17 cellular contexts compared by ENCODE assay signal in genomic region chr10:133474027-133474426, GRCh38. TPM values are rescaled to one million over a fixed set of nuclear protein-coding genes. Genes with fewer than 3 reads are reported as not detected.
"Had no signal": no experiment of that assay in that cellular context is flagged by ENCODE, and none has a peak within 500 bp of the region (broad histone marks: within the 10 kb centered on the region; RNA-seq: fewer than 3 reads in every experiment).

No MANE protein-coding gene starts in this region.

- H3K9me3 ChIP-seq: esophagus squamous epithelium, lower lobe of right lung had no signal

- H3K4me1 ChIP-seq: esophagus squamous epithelium, lower lobe of right lung, neural progenitor cell, tibial nerve had no signal

- H3K36me3 Mint-ChIP-seq: neural progenitor cell had no signal

- H3K4me1 Mint-ChIP-seq: mesothelial cell of epicardium, neural progenitor cell had no signal

- H3K27me3 ChIP-seq: esophagus squamous epithelium, neural progenitor cell, tibial nerve had no signal

- H3K27ac Mint-ChIP-seq: activated B cell treated with CpG ODN at 0.5 μM for 24 hours; dendritic cell treated with granulocyte-macrophage colony-stimulating factor and Interleukin-4, amounts not matched to agents 40 ng/mL and 50 ng/mL, for 4 days; mesothelial cell of epicardium; neural progenitor cell had no signal

- H3K36me3 ChIP-seq: lower lobe of right lung, neural progenitor cell had no signal

- ATAC-seq: left cardiac atrium, lower lobe of right lung had no signal

- DNase-seq: activated B cell treated with CpG ODN at 0.5 μM for 24 hours; activated CD4-positive, alpha-beta T cell treated with anti-CD3 and anti-CD28 coated beads, Interleukin-2, amount 50 U/mL, for 4 hours; activated gamma-delta T cell; anterior cingulate cortex; cerebellar nuclear complex; esophagus squamous epithelium; foreskin fibroblast; left cardiac atrium; lower lobe of right lung; retina; stimulated activated CD4-positive, alpha-beta T cell treated with anti-CD3 and anti-CD28 coated beads, Interleukin-4, amount 100 ng/mL, for 24 hours had no signal

- H3K27ac ChIP-seq: esophagus squamous epithelium, lower lobe of right lung, neural progenitor cell, tibial nerve had no signal

- H3K4me3 ChIP-seq: esophagus squamous epithelium, lower lobe of right lung, neural progenitor cell, tibial nerve had no signal

- H3K4me3 Mint-ChIP-seq: activated B cell treated with CpG ODN at 0.5 μM for 24 hours; activated naive CD8-positive, alpha-beta T cell; dendritic cell treated with granulocyte-macrophage colony-stimulating factor and Interleukin-4, amounts not matched to agents 40 ng/mL and 50 ng/mL, for 4 days; mesothelial cell of epicardium; neural progenitor cell had no signal

- H3K27me3 Mint-ChIP-seq: activated naive CD8-positive, alpha-beta T cell had no signal

RNA-seq across cellular contexts. Expression of gene SPRN, which starts 49.6 kb away (rescaled TPM):
- total RNA-seq: activated B cell treated with CpG ODN at 0.5 μM for 24 hours, esophagus squamous epithelium, left cardiac atrium, lower lobe of right lung, subcutaneous adipose tissue, tibial nerve had no signal
